ENCODE assay signal across 1 cellular context in the genomic region with DNA sequence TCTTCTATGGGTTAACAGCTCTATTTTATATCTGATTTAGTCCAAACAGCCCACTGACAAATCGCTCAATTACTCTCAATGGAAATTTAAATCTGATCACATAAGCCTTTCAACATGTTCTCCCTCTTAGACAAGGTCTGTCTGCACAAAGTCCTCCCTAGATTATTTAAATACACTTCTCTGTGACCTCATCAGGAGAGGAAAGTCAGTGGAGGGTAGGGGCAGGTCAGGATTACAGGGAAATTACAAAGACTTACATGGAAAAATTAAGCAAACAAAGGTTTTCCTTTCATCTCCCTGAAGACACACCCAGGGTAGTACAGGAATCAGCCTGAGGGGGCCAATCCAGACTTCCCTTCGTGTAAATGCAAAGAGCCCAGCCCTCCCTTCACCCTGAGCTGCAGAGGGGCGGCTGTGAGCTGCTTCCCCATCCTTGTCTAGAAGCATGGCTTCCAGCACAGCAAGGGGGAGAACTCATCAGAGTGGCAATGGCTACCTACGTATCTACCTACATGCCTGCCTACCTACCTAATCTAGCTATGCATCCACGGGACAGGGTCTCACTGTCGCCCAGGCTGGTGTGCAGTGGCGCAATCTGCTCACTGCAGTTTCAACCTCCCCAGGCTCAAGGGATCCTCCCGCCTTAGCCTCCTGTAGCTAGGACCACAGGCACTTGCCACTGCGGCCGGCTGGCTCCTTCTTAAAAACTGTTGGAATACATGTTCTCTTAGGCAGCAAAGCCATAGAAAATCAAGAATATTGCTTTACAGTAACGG.
TF ChIP-seq lines count a peak whose summit lies in the region.

No MANE protein-coding gene starts in this region.

TF ChIP-seq in HepG2, 621 proteins besides CTCF, POLR2A, EP300 and RAD21:
- TF ChIP-seq ZFAT (CRISPR knock-in tag; conservative IDR thresholded peaks at IDR 0.05), result no peak
- no peak for TF ChIP-seq ZNF138 (CRISPR knock-in tag; IDR thresholded peaks at IDR 0.05; ENCODE audit: low read depth)
- no peak for TF ChIP-seq ZNF674 (CRISPR knock-in tag; IDR thresholded peaks at IDR 0.05; ENCODE audit: low read depth)
- TF ChIP-seq, protein P1, sequence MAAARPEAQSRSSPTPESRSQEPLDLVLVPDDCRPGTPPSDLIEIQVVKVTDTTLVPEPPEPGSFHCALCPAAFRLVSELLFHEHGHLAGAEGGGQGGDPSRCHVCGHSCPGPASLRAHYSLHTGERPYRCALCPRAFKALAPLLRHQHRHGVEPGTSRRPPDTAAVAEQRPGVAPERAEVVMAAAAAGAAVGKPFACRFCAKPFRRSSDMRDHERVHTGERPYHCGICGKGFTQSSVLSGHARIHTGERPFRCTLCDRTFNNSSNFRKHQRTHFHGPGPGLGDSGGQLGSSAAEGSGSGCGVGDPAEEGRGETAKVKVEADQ (CRISPR knock-in tag; IDR thresholded peaks at IDR 0.05; ENCODE audit: borderline replicate concordance), result no peak
- TF ChIP-seq CAMTA2 (CRISPR knock-in tag; IDR thresholded peaks at IDR 0.05; ENCODE audit: borderline replicate concordance), result no peak
- no peak for TF ChIP-seq ZNF775 (CRISPR knock-in tag; IDR thresholded peaks at IDR 0.05; ENCODE audit: borderline replicate concordance)
- TF ChIP-seq KLF16 (CRISPR knock-in tag; IDR thresholded peaks at IDR 0.05), result no peak
- no peak for TF ChIP-seq ZNF136 (CRISPR knock-in tag; IDR thresholded peaks at IDR 0.05; ENCODE audit: low read depth)
- no peak for TF ChIP-seq TIGD3 (CRISPR knock-in tag; IDR thresholded peaks at IDR 0.05; ENCODE audit: borderline replicate concordance)
- no peak for TF ChIP-seq ZNF446 (CRISPR knock-in tag; IDR thresholded peaks at IDR 0.05)
- TF ChIP-seq RBAK (CRISPR knock-in tag; IDR thresholded peaks at IDR 0.05), result no peak
- TF ChIP-seq ZNF180 (CRISPR knock-in tag; IDR thresholded peaks at IDR 0.05; ENCODE audit: borderline replicate concordance, low read depth), result no peak
- no peak for TF ChIP-seq ZNF570 (CRISPR knock-in tag; IDR thresholded peaks at IDR 0.05; ENCODE audit: borderline replicate concordance)
- TF ChIP-seq GPN1 (CRISPR knock-in tag; IDR thresholded peaks at IDR 0.05; ENCODE audit: borderline replicate concordance), result no peak
- TF ChIP-seq PAXIP1 (CRISPR knock-in tag; conservative IDR thresholded peaks at IDR 0.05), result no peak
- no peak for TF ChIP-seq ZNF704 (CRISPR knock-in tag; IDR thresholded peaks at IDR 0.05; ENCODE audit: borderline replicate concordance)
- no peak for TF ChIP-seq ZNF841 (CRISPR knock-in tag; IDR thresholded peaks at IDR 0.05; ENCODE audit: borderline replicate concordance)
- TF ChIP-seq RFX1 (IDR thresholded peaks at IDR 0.05), result no peak
